9 cellular contexts compared by ENCODE assay signal in genomic region chr17:1645207-1646171, GRCh38. TPM values are rescaled to one million over a fixed set of nuclear protein-coding genes. Genes with fewer than 3 reads are reported as not detected.
DNase-seq lines count a peak whose midpoint lies in the region; ATAC-seq and TF ChIP-seq lines count a peak whose summit lies in the region.
"Had no signal": no experiment of that assay in that cellular context is flagged by ENCODE, and none has a peak within 500 bp of the region (broad histone marks: within the 10 kb centered on the region; RNA-seq: fewer than 3 reads in every experiment).

Gene SCARF1 (minus strand): TSS chr17:1645732. CDS start chr17:1645697, 35 bp downstream.

- DNase-seq in activated CD8-positive, alpha-beta T cell treated with anti-CD3 and anti-CD28 coated beads for 36 hours, result peak; percentile 27
- DNase-seq in gastrocnemius medialis (peak in 1 of 2 donors; percentile 37), dedifferentiated amniotic fluid mesenchymal stem cell (ENCODE audit: extremely low spot score) (no peak), DMS 273 treated with DMSO at 0.1 percent for 48 hours (lab: John Stamatoyannopoulos, UW) (no peak), OCI-M2 (lab: John Stamatoyannopoulos, UW; ENCODE audit: unreplicated experiment) (no peak), NCI-H2196 treated with DMSO at 0.1 percent for 48 hours (lab: John Stamatoyannopoulos, UW; ENCODE audit: unreplicated experiment) (no peak)
- DNase-seq: NCI-H187 treated with DMSO at 0.1 percent for 48 hours had no signal

- peak within 1 kb of the TSS; percentile 48 to 88 (median 78) for H3K27ac ChIP-seq in gastrocnemius medialis

- POLR2A ChIA-PET in activated CD8-positive, alpha-beta T cell treated with anti-CD3 and anti-CD28 coated beads for 36 hours (lab: Charles Lee), result interaction anchor here (1.0 to 1.1 kb wide), 2 partner anchors 24 to 185 kb away, joined by 3 read pairs; partner anchors contain the start of gene RPA1

- H3K9me3 Mint-ChIP-seq in activated CD8-positive, alpha-beta T cell treated with anti-CD3 and anti-CD28 coated beads for 36 hours, result no peaks in the 10 kb centered on the region

- TF ChIP-seq POLR2A in gastrocnemius medialis (IDR thresholded peaks at IDR 0.05), result peak; percentile 20 to 33

- peaks cover 2% of the 10 kb centered on the region for H3K4me1 ChIP-seq in iPS-15b (ENCODE audit: control insufficient read depth, insufficient read depth, low read length)
- peaks cover 35 to 40% of the 10 kb centered on the region in 2 donors for H3K4me1 ChIP-seq in gastrocnemius medialis

- H3K27ac Mint-ChIP-seq in activated CD8-positive, alpha-beta T cell treated with anti-CD3 and anti-CD28 coated beads for 36 hours, result peak within 1 kb of the TSS; percentile 90

- H3K9me3 ChIP-seq in iPS-15b (ENCODE audit: control insufficient read depth, insufficient read depth, low read length) (no peaks in the 10 kb centered on the region), gastrocnemius medialis (no peaks in the 10 kb centered on the region)

- H3K4me3 ChIP-seq in GM12875 (ENCODE audit: low read depth, low read length), result peak within 1 kb of the TSS; percentile 59
- H3K4me3 ChIP-seq in iPS-15b (ENCODE audit: low read depth, low read length), result no peak within 1 kb of the TSS
- H3K4me3 ChIP-seq in gastrocnemius medialis, result peak within 1 kb of the TSS; percentile 40 to 61 (median 52)

- no peaks in the 10 kb centered on the region for H3K36me3 Mint-ChIP-seq in activated CD8-positive, alpha-beta T cell treated with anti-CD3 and anti-CD28 coated beads for 36 hours (ENCODE audit: low read depth)

- in situ Hi-C loops in gastrocnemius medialis (cut with MboI; ENCODE audit: low sequenced_read_pairs in 4 of 4), result loop anchor here in 2 of 4 donors (25.0 kb wide), 1 partner anchor 383 kb away; the partner anchor contains the start of gene BHLHA9 (in 2 of the 2)

- H3K27me3 Mint-ChIP-seq in activated CD8-positive, alpha-beta T cell treated with anti-CD3 and anti-CD28 coated beads for 36 hours, result no peaks in the 10 kb centered on the region

- peaks cover 33% of the 10 kb centered on the region for H3K4me1 Mint-ChIP-seq in activated CD8-positive, alpha-beta T cell treated with anti-CD3 and anti-CD28 coated beads for 36 hours (ENCODE audit: low read depth)

- intact Hi-C loops in activated CD8-positive, alpha-beta T cell treated with anti-CD3 and anti-CD28 coated beads for 36 hours (cut with micrococcal nuclease), result no loop called here
- intact Hi-C loops in gastrocnemius medialis (cut with DNase I; ENCODE audit: low total_unique reads), result loop anchor here (5.0 to 10.0 kb wide), 3 partner anchors 142 to 378 kb away; partner anchors contain the start of gene CRK

- peak within 1 kb of the TSS; percentile 24 for H3K9ac ChIP-seq in iPS-15b (ENCODE audit: low read depth, low read length)

- peak within 1 kb of the TSS; percentile 70 for H3K4me3 Mint-ChIP-seq in activated CD8-positive, alpha-beta T cell treated with anti-CD3 and anti-CD28 coated beads for 36 hours

- no peak for ATAC-seq in activated CD8-positive, alpha-beta T cell treated with anti-CD3 and anti-CD28 coated beads for 36 hours
- no peak for ATAC-seq in gastrocnemius medialis

- no peak for TF ChIP-seq CTCF in GM12875 (IDR thresholded peaks at IDR 0.05; ENCODE audit: borderline replicate concordance, insufficient read depth, low read depth, low read length)
- TF ChIP-seq CTCF in activated CD8-positive, alpha-beta T cell treated with anti-CD3 and anti-CD28 coated beads for 36 hours (IDR thresholded peaks at IDR 0.05), result no peak
- TF ChIP-seq CTCF in gastrocnemius medialis (IDR thresholded peaks at IDR 0.05 in 4 of 5, conservative IDR thresholded peaks at IDR 0.05 in 1 of 5), result no peak

- CTCF ChIA-PET in activated CD8-positive, alpha-beta T cell treated with anti-CD3 and anti-CD28 coated beads for 36 hours (lab: Charles Lee), result interaction anchor here (0.8 to 2.3 kb wide), 4 partner anchors 16 to 76 kb away, joined by 3 to 11 read pairs (median 4); no protein-coding TSS in a partner anchor

- H3K27me3 ChIP-seq in iPS-15b (ENCODE audit: control insufficient read depth, insufficient read depth, low read length) (peaks cover 6% of the 10 kb centered on the region), gastrocnemius medialis (no peaks in the 10 kb centered on the region)

- H3K36me3 ChIP-seq in iPS-15b (ENCODE audit: control insufficient read depth, insufficient read depth, low read length) (peaks cover 7% of the 10 kb centered on the region), gastrocnemius medialis (peaks cover 0 to 3% of the 10 kb centered on the region in 2 donors)

RNA-seq across cellular contexts. Expression of gene SCARF1, which starts in this region (rescaled TPM):
- total RNA-seq in activated CD8-positive, alpha-beta T cell treated with anti-CD3 and anti-CD28 coated beads for 36 hours, result 1 to 10 TPM; 3.2 to 4.1 TPM
- 10 to 100 TPM in 1 of 4 donors, 1 to 10 TPM in 3; 4.1 to 15.1 (median 5.7) TPM for total RNA-seq in gastrocnemius medialis
